8 cellular contexts compared by ENCODE assay signal in the genomic region with DNA sequence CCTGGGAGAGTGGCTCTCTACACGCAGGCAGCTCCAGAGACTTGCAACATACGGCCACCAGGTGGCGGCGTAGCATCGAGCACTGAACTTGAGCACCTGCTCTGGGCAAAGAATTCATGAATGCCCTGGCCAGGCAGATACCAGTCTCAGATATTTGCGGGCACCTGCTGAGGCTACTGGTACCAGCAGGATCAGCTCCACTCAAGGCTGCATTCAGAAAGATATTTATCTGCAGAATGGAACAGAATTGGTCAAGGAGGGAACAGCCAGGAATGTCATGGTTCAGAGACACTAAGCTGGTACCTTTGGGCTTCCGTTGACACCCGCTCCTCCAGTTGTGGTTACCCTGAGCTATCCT. TPM values are rescaled to one million over a fixed set of nuclear protein-coding genes. Genes with fewer than 3 reads are reported as not detected.
DNase-seq lines count a peak whose midpoint lies in the region; ATAC-seq and TF ChIP-seq lines count a peak whose summit lies in the region.

No MANE protein-coding gene starts in this region.

- no peaks in the 10 kb centered on the region for H3K9me2 ChIP-seq in DOHH2 (replicated peaks; ENCODE audit: control insufficient read depth, low read length)

- intact Hi-C loops in sigmoid colon (cut with DNase I), result loop anchor here (1.0 to 2.0 kb wide), 3 partner anchors 68 to 356 kb away; no protein-coding TSS in a partner anchor

- H3K4me1 ChIP-seq in DOHH2 (ENCODE audit: control insufficient read depth, low read length) (peaks cover 27% of the 10 kb centered on the region), right atrium auricular region (peaks cover 0 to 7% of the 10 kb centered on the region in 2 donors), sigmoid colon (no peaks in the 10 kb centered on the region)

- DNase-seq in HEK293T (ENCODE audit: extremely low spot score) (peak; percentile 81), NCI-H1436 treated with DMSO at 0.1 percent for 48 hours (lab: John Stamatoyannopoulos, UW) (peak; percentile 54), T-helper 22 cell (ENCODE audit: low read depth) (peak; percentile 48), amniotic stem cell (lab: John Stamatoyannopoulos, UW) (peak; percentile 54), right atrium auricular region (ENCODE audit: low spot score) (peak; percentile 88), sigmoid colon (peak; percentile 87)

- peak overlapping the region; percentile 41 for H3K4me3 ChIP-seq in DOHH2 (ENCODE audit: low read length)
- no peak overlapping the region for H3K4me3 ChIP-seq in right atrium auricular region
- no peak overlapping the region for H3K4me3 ChIP-seq in sigmoid colon

- ATAC-seq in GM19023 (IDR thresholded peaks at IDR 0.05; ENCODE audit: unreplicated experiment), result no peak

- no peaks in the 10 kb centered on the region for H3F3A ChIP-seq in DOHH2 (ENCODE audit: control insufficient read depth, insufficient read depth)

- no peak for TF ChIP-seq EP300 in sigmoid colon (IDR thresholded peaks at IDR 0.05)

- TF ChIP-seq CTCF in DOHH2 (IDR thresholded peaks at IDR 0.05; ENCODE audit: low read depth, low read length, poor library complexity, severe bottlenecking) (peak; percentile 97), right atrium auricular region (IDR thresholded peaks at IDR 0.05) (peak; percentile 83 to 98), sigmoid colon (IDR thresholded peaks at IDR 0.05) (peak; percentile 73 to 89 (median 88))

- H3K27ac ChIP-seq in DOHH2 (ENCODE audit: low read depth, low read length), result no peak overlapping the region
- H3K27ac ChIP-seq in right atrium auricular region, result no peak overlapping the region
- no peak overlapping the region for H3K27ac ChIP-seq in sigmoid colon

- no peak for TF ChIP-seq POLR2A in sigmoid colon (IDR thresholded peaks at IDR 0.05)

- POLR2A ChIA-PET in HEK293T (lab: Yijun Ruan, JAX), result interaction anchor here (0.7 to 1.2 kb wide), 2 partner anchors 56 to 76 kb away, joined by 3 to 4 read pairs; no protein-coding TSS in a partner anchor

- no peaks in the 10 kb centered on the region for H3K79me2 ChIP-seq in DOHH2 (ENCODE audit: control insufficient read depth, low read length)

- H3K36me3 ChIP-seq in DOHH2 (ENCODE audit: control insufficient read depth, low read length) (no peaks in the 10 kb centered on the region), right atrium auricular region (no peaks in the 10 kb centered on the region), sigmoid colon (no peaks in the 10 kb centered on the region)

- WGBS in sigmoid colon, 2 donors, result 22 to 24% methylated on average over 8 of the region's 8 CpGs

- H3K27me3 ChIP-seq in DOHH2 (ENCODE audit: control insufficient read depth, low read length) (0 out of 2 replicates have a peak, but pooled peaks cover 2% of the 10 kb centered on the region), right atrium auricular region (no peaks in the 10 kb centered on the region), sigmoid colon (no peaks in the 10 kb centered on the region)

- peak overlapping the region; percentile 49 for H3K4me2 ChIP-seq in DOHH2 (ENCODE audit: low read length)

- H3K9me3 ChIP-seq in DOHH2 (ENCODE audit: control insufficient read depth, insufficient read depth, low read length) (no peaks in the 10 kb centered on the region), right atrium auricular region (no peaks in the 10 kb centered on the region), sigmoid colon (no peaks in the 10 kb centered on the region)

- CTCF ChIA-PET in HEK293T (lab: Yijun Ruan, JAX), result interaction anchor here (0.6 to 2.6 kb wide), 13 partner anchors 11 to 554 kb away, joined by 3 to 31 read pairs (median 5); no protein-coding TSS in a partner anchor

- no peaks in the 10 kb centered on the region for H4K20me1 ChIP-seq in DOHH2 (ENCODE audit: control insufficient read depth, insufficient read depth, low read depth, low read length)

TF ChIP-seq in HEK293T, 16 proteins besides CTCF, POLR2A, EP300 and RAD21:
- no peak for TF ChIP-seq HDGF (IDR thresholded peaks at IDR 0.05; ENCODE audit: borderline replicate concordance)
- no peak for TF ChIP-seq ZNF384 (IDR thresholded peaks at IDR 0.05)
- TF ChIP-seq ARNT (IDR thresholded peaks at IDR 0.05), result no peak
- no peak for TF ChIP-seq SUZ12 (IDR thresholded peaks at IDR 0.05)
- no peak for TF ChIP-seq ELF4 (IDR thresholded peaks at IDR 0.05)

RNA-seq across cellular contexts. Expression of gene CCDC86, which starts 10.8 kb away (rescaled TPM):
- total RNA-seq in right atrium auricular region (10 to 100 TPM in 1 of 2 donors, 1 to 10 TPM in 1; 9.1 to 10.2 TPM), sigmoid colon (10 to 100 TPM in 2 of 4 donors, 1 to 10 TPM in 2; 8.6 to 12.0 (median 10.8) TPM)
- 10 to 100 TPM in 1 of 3 donors, 1 to 10 TPM in 2; 4.8 to 24.0 (median 9.0) TPM for polyA plus RNA-seq in sigmoid colon

RNA-seq across cellular contexts. Expression of gene PTGDR2, which starts 24.6 kb away (rescaled TPM):
- 1 to 10 TPM in 1 of 2 donors, not detected in 1; 1.3 TPM for total RNA-seq in right atrium auricular region
- total RNA-seq in sigmoid colon, result under 1 TPM in 3 of 4 donors, not detected in 1; 0.27 to 0.83 (median 0.71) TPM
- polyA plus RNA-seq in sigmoid colon, result 1 to 10 TPM in 2 of 3 donors, under 1 TPM in 1; 0.60 to 2.2 (median 1.4) TPM

RNA-seq across cellular contexts. Expression of gene ZP1, which starts 36.2 kb away (rescaled TPM):
- total RNA-seq in right atrium auricular region, result not detected
- total RNA-seq in sigmoid colon, result not detected
- polyA plus RNA-seq in sigmoid colon, result under 1 TPM in 1 of 3 donors, not detected in 2; 0.15 TPM

RNA-seq across cellular contexts. Expression of gene MS4A10, which starts 46.0 kb away (rescaled TPM):
- total RNA-seq in right atrium auricular region (not detected), sigmoid colon (not detected)
- not detected for polyA plus RNA-seq in sigmoid colon
